Comparison of ENCODE assay signal across 8 cellular contexts in the genomic region with DNA sequence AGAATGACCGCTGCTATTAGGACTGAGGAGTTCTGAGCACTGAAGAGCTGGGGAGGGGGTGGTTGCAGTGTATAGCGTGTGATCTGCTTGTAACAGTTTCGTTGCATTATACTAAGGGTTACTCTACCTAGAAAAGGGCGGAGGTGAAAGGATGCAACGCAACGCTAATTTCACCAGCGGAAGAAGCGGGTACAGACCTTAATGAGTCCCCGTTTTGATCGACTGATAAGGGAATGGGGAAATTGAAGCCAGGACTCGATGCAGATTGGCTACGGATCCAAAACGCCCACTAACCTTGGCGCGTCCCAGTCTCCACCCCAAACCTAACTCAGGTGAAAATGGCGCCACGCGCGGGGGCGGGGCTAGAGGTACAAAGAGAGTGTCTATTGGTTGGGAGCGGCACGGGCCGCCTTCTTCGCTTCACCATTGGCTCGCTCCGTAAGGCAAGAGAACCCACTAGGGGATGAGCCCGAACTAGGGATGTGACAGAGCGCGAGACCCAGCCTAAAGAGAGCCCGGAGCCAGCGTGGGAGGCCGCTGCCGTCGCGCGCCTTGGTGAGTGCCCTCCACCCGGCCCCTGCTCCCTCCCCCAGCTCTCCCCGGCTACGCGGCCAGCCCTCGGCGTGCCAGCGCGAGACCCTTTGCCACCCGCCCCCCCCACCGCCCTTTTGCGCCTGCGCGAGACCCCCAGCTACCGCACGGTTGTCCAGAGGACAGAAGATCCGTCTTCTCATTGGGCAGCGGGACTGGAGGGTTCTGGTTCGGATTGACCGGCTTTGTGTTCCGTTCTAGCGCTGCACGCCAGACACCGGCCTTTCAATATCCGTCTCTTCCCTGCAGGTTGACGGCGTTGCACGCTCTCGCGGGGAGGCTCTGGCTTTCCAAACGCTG. TPM values are rescaled to one million over a fixed set of nuclear protein-coding genes. Genes with fewer than 3 reads are reported as not detected.
DNase-seq lines count a peak whose midpoint lies in the region; ATAC-seq and TF ChIP-seq lines count a peak whose summit lies in the region.

Gene EBP (plus strand): TSS at position 456 of the 891 bp plus-strand sequence. CDS start 1,964 bp downstream, outside the sequence.

- DNase-seq in NCI-H1694 treated with DMSO at 0.1 percent for 48 hours (lab: John Stamatoyannopoulos, UW) (peak; percentile 94), amniotic epithelial cell (ENCODE audit: low read depth) (peak; percentile 74), left ventricle myocardium inferior (peak; percentile 86), prostate gland (ENCODE audit: low spot score) (peak; percentile 86), ureter (ENCODE audit: low spot score) (peak; percentile 94)

- no peaks in the 10 kb centered on the region for H3K9me3 Mint-ChIP-seq in T-helper 1 cell treated with Interleukin-12 subunit alpha and Interleukin-12 subunit beta and Interleukin-4 antibody, amounts not matched to agents 30 μg/mL and 1 μg/mL, for 36 hours

- H3K4me3 Mint-ChIP-seq in T-helper 1 cell treated with Interleukin-12 subunit alpha and Interleukin-12 subunit beta and Interleukin-4 antibody, amounts not matched to agents 30 μg/mL and 1 μg/mL, for 36 hours = peak within 1 kb of the TSS; percentile 90

- H3K4me1 Mint-ChIP-seq in T-helper 1 cell treated with Interleukin-12 subunit alpha and Interleukin-12 subunit beta and Interleukin-4 antibody, amounts not matched to agents 30 μg/mL and 1 μg/mL, for 36 hours (ENCODE audit: low read depth) = peaks cover 25% of the 10 kb centered on the region

- intact Hi-C loops in left ventricle myocardium inferior (cut with micrococcal nuclease) (no loop called here), prostate gland (cut with DNase I) (no loop called here)

- no peaks in the 10 kb centered on the region for H3K36me3 ChIP-seq in left ventricle myocardium inferior
- no peaks in the 10 kb centered on the region for H3K36me3 ChIP-seq in prostate gland

- H3K27me3 Mint-ChIP-seq in T-helper 1 cell treated with Interleukin-12 subunit alpha and Interleukin-12 subunit beta and Interleukin-4 antibody, amounts not matched to agents 30 μg/mL and 1 μg/mL, for 36 hours (ENCODE audit: low read depth) = no peaks in the 10 kb centered on the region

- TF ChIP-seq CTCF in left ventricle myocardium inferior (IDR thresholded peaks at IDR 0.05; ENCODE audit: borderline replicate concordance) (no peak), prostate gland (IDR thresholded peaks at IDR 0.05) (no peak)

- H3K27me3 ChIP-seq in left ventricle myocardium inferior (ENCODE audit: low read depth) (no peaks in the 10 kb centered on the region), prostate gland (replicated peaks; ENCODE audit: insufficient read depth) (no peaks in the 10 kb centered on the region)

- peaks cover 8% of the 10 kb centered on the region for H3K4me1 ChIP-seq in left ventricle myocardium inferior
- no peaks in the 10 kb centered on the region for H3K4me1 ChIP-seq in prostate gland (replicated peaks)

- WGBS in prostate gland = 3% methylated on average over 8 of the region's 66 CpGs

- H3K27ac Mint-ChIP-seq in T-helper 1 cell treated with Interleukin-12 subunit alpha and Interleukin-12 subunit beta and Interleukin-4 antibody, amounts not matched to agents 30 μg/mL and 1 μg/mL, for 36 hours = peak within 1 kb of the TSS; percentile 96

- H3K9me3 ChIP-seq in left ventricle myocardium inferior (replicated peaks) (no peaks in the 10 kb centered on the region), prostate gland (no peaks in the 10 kb centered on the region)

- peak; percentile 79 for TF ChIP-seq POLR2A in GM15510 (IDR thresholded peaks at IDR 0.05; ENCODE audit: borderline replicate concordance, extremely low read depth, insufficient read length)
- peak; percentile 63 for TF ChIP-seq POLR2A in prostate gland (IDR thresholded peaks at IDR 0.05)

- H3K36me3 Mint-ChIP-seq in T-helper 1 cell treated with Interleukin-12 subunit alpha and Interleukin-12 subunit beta and Interleukin-4 antibody, amounts not matched to agents 30 μg/mL and 1 μg/mL, for 36 hours (ENCODE audit: low read depth) = peaks cover 17% of the 10 kb centered on the region

- H3K27ac ChIP-seq in left ventricle myocardium inferior (replicated peaks) (peak within 1 kb of the TSS; percentile 80), prostate gland (peak within 1 kb of the TSS; percentile 68)

- peak within 1 kb of the TSS; percentile 72 for H3K4me3 ChIP-seq in left ventricle myocardium inferior
- H3K4me3 ChIP-seq in prostate gland = peak within 1 kb of the TSS; percentile 46 to 48

- peak; percentile 97 for ATAC-seq in HG02885 (IDR thresholded peaks at IDR 0.05; ENCODE audit: poor library complexity, unreplicated experiment)

RNA-seq across cellular contexts. Expression of gene EBP, which starts in this region (rescaled TPM):
- total RNA-seq in left ventricle myocardium inferior = 48.9 TPM
- total RNA-seq in prostate gland = 10 to 100 TPM; 37.8 to 46.9 TPM
- 60.0 TPM for total RNA-seq in ureter

Comparison
In these comparisons a context has a peak if more than half of its experiments do, and no peak if none do; other contexts are left out.
1. Peak in every context shown above with its lines: DNase-seq, ATAC-seq, H3K4me3 ChIP-seq and H3K27ac ChIP-seq.